ENCODE assay signal across 8 cellular contexts in the genomic region with DNA sequence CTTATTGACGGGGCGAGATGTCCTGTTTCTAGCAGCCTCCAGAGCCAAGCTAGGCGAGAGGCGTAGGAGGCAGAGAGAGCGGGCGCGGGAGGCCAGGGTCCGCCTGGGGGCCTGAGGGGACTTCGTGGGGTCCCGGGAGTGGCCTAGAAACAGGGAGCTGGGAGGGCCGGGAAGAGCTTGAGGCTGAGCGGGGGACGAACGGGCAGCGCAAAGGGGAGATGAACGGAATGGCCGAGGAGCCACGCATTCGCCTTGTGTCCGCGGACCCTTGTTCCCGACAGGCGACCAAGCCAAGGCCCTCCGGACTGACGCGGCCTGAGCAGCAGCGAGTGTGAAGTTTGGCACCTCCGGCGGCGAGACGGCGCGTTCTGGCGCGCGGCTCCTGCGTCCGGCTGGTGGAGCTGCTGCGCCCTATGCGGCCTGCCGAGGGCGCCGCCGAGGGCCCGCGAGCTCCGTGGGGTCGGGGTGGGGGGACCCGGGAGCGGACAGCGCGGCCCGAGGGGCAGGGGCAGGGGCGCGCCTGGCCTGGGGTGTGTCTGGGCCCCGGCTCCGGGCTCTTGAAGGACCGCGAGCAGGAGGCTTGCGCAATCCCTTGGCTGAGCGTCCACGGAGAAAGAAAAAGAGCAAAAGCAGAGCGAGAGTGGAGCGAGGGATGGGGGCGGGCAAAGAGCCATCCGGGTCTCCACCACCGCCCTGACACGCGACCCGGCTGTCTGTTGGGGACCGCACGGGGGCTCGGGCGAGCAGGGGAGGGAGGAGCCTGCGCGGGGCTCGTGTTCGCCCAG. TPM values are rescaled to one million over a fixed set of nuclear protein-coding genes. Genes with fewer than 3 reads are reported as not detected.
DNase-seq lines count a peak whose midpoint lies in the region; ATAC-seq and TF ChIP-seq lines count a peak whose summit lies in the region.

No MANE protein-coding gene starts in this region.

- peak; percentile 31 to 42 (median 40) for DNase-seq in CD4-positive, alpha-beta memory T cell
- DNase-seq in Karpas-422, result no peak
- peak; percentile 88 for DNase-seq in adipocyte (ENCODE audit: low read depth)
- DNase-seq in spleen, result peak; percentile 88

- H3K4me1 ChIP-seq in CD4-positive, alpha-beta memory T cell (ENCODE audit: insufficient read depth, low read length), result peaks cover 73% of the 10 kb centered on the region
- H3K4me1 ChIP-seq in Karpas-422 (ENCODE audit: low read length) (peaks cover 18% of the 10 kb centered on the region), adipocyte (ENCODE audit: control insufficient read depth, insufficient read depth, low read length) (peaks cover 34% of the 10 kb centered on the region), iPS-15b (ENCODE audit: control insufficient read depth, insufficient read depth, low read length) (peaks cover 3% of the 10 kb centered on the region), spleen (peaks cover 55 to 89% (median 86%) of the 10 kb centered on the region in 6 donors)

- H3K27ac Mint-ChIP-seq in CD4-positive, alpha-beta memory T cell, result peak overlapping the region in 2 of 7 donors; percentile 62 to 85

- peaks cover 0 to 4% (median 0%) of the 10 kb centered on the region in 8 donors for H3K9me3 Mint-ChIP-seq in CD4-positive, alpha-beta memory T cell

- H3K27ac ChIP-seq in CD4-positive, alpha-beta memory T cell (ENCODE audit: low read depth, low read length), result no peak overlapping the region
- H3K27ac ChIP-seq in Karpas-422 (ENCODE audit: low read length) (no peak overlapping the region), spleen (peak overlapping the region in 3 of 8 donors; percentile 98 to 99 (median 99))

- H3K27me3 ChIP-seq in CD4-positive, alpha-beta memory T cell (ENCODE audit: insufficient read depth, low read length), result peaks cover 37% of the 10 kb centered on the region
- H3K27me3 ChIP-seq in Karpas-422 (ENCODE audit: low read length) (no peaks in the 10 kb centered on the region), adipocyte (replicated peaks; ENCODE audit: control insufficient read depth, insufficient read depth, low read length) (peaks cover 20% of the 10 kb centered on the region), iPS-15b (ENCODE audit: control insufficient read depth, insufficient read depth, low read length) (peaks cover 66% of the 10 kb centered on the region), spleen (replicated peaks in 1 of 7) (peaks cover 18 to 60% (median 55%) of the 10 kb centered on the region in 7 donors)

- peaks cover 11 to 13% of the 10 kb centered on the region in 2 donors for H3K27me3 Mint-ChIP-seq in CD4-positive, alpha-beta memory T cell

- peaks cover 6 to 12% of the 10 kb centered on the region in 2 donors for H3K36me3 Mint-ChIP-seq in CD4-positive, alpha-beta memory T cell

- TF ChIP-seq CTCF in spleen (IDR thresholded peaks at IDR 0.05 in 8 of 11, conservative IDR thresholded peaks at IDR 0.05 in 3 of 11), result peak in 2 of 11 experiments; percentile 22 to 23

- H3K79me2 ChIP-seq in Karpas-422 (ENCODE audit: low read length), result peaks cover 24% of the 10 kb centered on the region

- H2AFZ ChIP-seq in Karpas-422 (ENCODE audit: low read length), result no peak overlapping the region

- no peak for TF ChIP-seq POLR2A in spleen (IDR thresholded peaks at IDR 0.05)

- peaks cover 28% of the 10 kb centered on the region for H4K20me1 ChIP-seq in Karpas-422 (ENCODE audit: insufficient read depth, low read depth, low read length)

- H3K9me2 ChIP-seq in Karpas-422 (replicated peaks; ENCODE audit: insufficient read depth, low read length), result no peaks in the 10 kb centered on the region

- no peaks in the 10 kb centered on the region for H3K9me3 ChIP-seq in CD4-positive, alpha-beta memory T cell (ENCODE audit: control insufficient read depth in 1 of 2, low read length in 2 of 2)
- H3K9me3 ChIP-seq in Karpas-422 (ENCODE audit: low read length) (no peaks in the 10 kb centered on the region), adipocyte (ENCODE audit: control insufficient read depth, low read length) (no peaks in the 10 kb centered on the region), iPS-15b (ENCODE audit: control insufficient read depth, insufficient read depth, low read length) (no peaks in the 10 kb centered on the region), spleen (peaks cover 0 to 4% (median 0%) of the 10 kb centered on the region in 8 donors)

- peak overlapping the region; percentile 73; the same call in 1 of the 2 replicates for H3K9ac ChIP-seq in Karpas-422 (ENCODE audit: low read length)
- peak overlapping the region; percentile 72 for H3K9ac ChIP-seq in adipocyte (ENCODE audit: low read length)
- H3K9ac ChIP-seq in iPS-15b (ENCODE audit: low read depth, low read length), result no peak overlapping the region

- WGBS in spleen, 5 donors, result 5 to 9% (median 7%) methylated on average over 41 to 78 of the region's 78 CpGs

- H3K4me3 Mint-ChIP-seq in CD4-positive, alpha-beta memory T cell, result peak overlapping the region; percentile 39 to 81 (median 69)

- POLR2A ChIA-PET in CD4-positive, alpha-beta memory T cell (lab: Charles Lee; ENCODE audit: partially characterized antibody), result interaction anchor here (1.0 to 16.4 kb wide), 10 partner anchors 10 to 261 kb away, joined by 3 to 503 read pairs (median 6); a partner anchor contains a TSS

- peaks cover 1% of the 10 kb centered on the region for H3K36me3 ChIP-seq in CD4-positive, alpha-beta memory T cell (ENCODE audit: insufficient read depth, low read length)
- H3K36me3 ChIP-seq in Karpas-422 (ENCODE audit: insufficient read depth, low read length) (no peaks in the 10 kb centered on the region; the same call in 1 of the 2 replicates), adipocyte (ENCODE audit: control insufficient read depth, insufficient read depth, low read length, severe bottlenecking) (no peaks in the 10 kb centered on the region), iPS-15b (ENCODE audit: control insufficient read depth, insufficient read depth, low read length) (no peaks in the 10 kb centered on the region), spleen (peaks cover 0 to 15% (median 2%) of the 10 kb centered on the region in 6 donors)

- intact Hi-C loops in CD4-positive, alpha-beta memory T cell (cut with micrococcal nuclease), result loop anchor here (10.0 kb wide), 1 partner anchor 74 kb away; no protein-coding TSS in a partner anchor
- intact Hi-C loops in spleen (cut with DNase I; ENCODE audit: low total_unique reads), result loop anchor here (5.0 to 10.0 kb wide), 2 partner anchors 38 to 144 kb away; no protein-coding TSS in a partner anchor

- peak overlapping the region in 1 of 2 donors; percentile 59 for H3K4me3 ChIP-seq in CD4-positive, alpha-beta memory T cell (ENCODE audit: low read length in 2 of 2)
- H3K4me3 ChIP-seq in Karpas-422 (ENCODE audit: low read length) (no peak overlapping the region), adipocyte (ENCODE audit: low read length) (peak overlapping the region; percentile 76), iPS-15b (ENCODE audit: low read depth, low read length) (peak overlapping the region; percentile 35), spleen (peak overlapping the region in 7 of 8 donors; percentile 13 to 96 (median 90))

- CTCF ChIA-PET in CD4-positive, alpha-beta memory T cell (lab: Charles Lee; ENCODE audit: partially characterized antibody), result interaction anchor here (0.8 to 1.9 kb wide), 15 partner anchors 11 to 153 kb away, joined by 3 to 10 read pairs (median 4); a partner anchor contains a TSS

- peak overlapping the region; percentile 72 for H3K4me2 ChIP-seq in Karpas-422 (ENCODE audit: low read depth, low read length, poor library complexity, severe bottlenecking)

- peaks cover 12 to 59% (median 35%) of the 10 kb centered on the region in 4 donors for H3K4me1 Mint-ChIP-seq in CD4-positive, alpha-beta memory T cell

- ATAC-seq in GM21390 (IDR thresholded peaks at IDR 0.05; ENCODE audit: unreplicated experiment) (no peak), HG02610 (IDR thresholded peaks at IDR 0.05; ENCODE audit: unreplicated experiment) (no peak), GM21737 (IDR thresholded peaks at IDR 0.05; ENCODE audit: unreplicated experiment) (no peak)

RNA-seq across cellular contexts. Expression of a gene that starts 1.2 kb away (rescaled TPM):
- 10 to 100 TPM; 64.7 to 65.7 TPM for total RNA-seq in CD4-positive, alpha-beta memory T cell
- 1 to 10 TPM; 1.2 to 9.7 TPM for polyA plus RNA-seq in CD4-positive, alpha-beta memory T cell
- total RNA-seq in Karpas-422 (2014; rRNA removed; shearing (Covaris generic); ENCODE audit: low replicate concordance), result 33.3 and 86.5 TPM in 2 replicates
- 10 to 100 TPM; 23.4 to 48.0 (median 27.9) TPM for total RNA-seq in spleen
- 10 to 100 TPM; 12.3 to 19.0 (median 13.2) TPM for polyA plus RNA-seq in spleen

RNA-seq across cellular contexts. Expression of a gene that starts 43.5 kb away (rescaled TPM):
- total RNA-seq in CD4-positive, alpha-beta memory T cell, result 1 to 10 TPM; 2.8 to 4.1 TPM
- under 1 TPM; 0.29 to 0.34 TPM for polyA plus RNA-seq in CD4-positive, alpha-beta memory T cell
- 8.0 and 26.4 TPM in 2 replicates for total RNA-seq in Karpas-422 (2014; rRNA removed; shearing (Covaris generic); ENCODE audit: low replicate concordance)
- 1 to 10 TPM; 2.1 to 5.5 (median 3.2) TPM for total RNA-seq in spleen
- 1 to 10 TPM; 2.5 to 5.6 (median 4.5) TPM for polyA plus RNA-seq in spleen
